8 cellular contexts compared by ENCODE assay signal in the genomic region with DNA sequence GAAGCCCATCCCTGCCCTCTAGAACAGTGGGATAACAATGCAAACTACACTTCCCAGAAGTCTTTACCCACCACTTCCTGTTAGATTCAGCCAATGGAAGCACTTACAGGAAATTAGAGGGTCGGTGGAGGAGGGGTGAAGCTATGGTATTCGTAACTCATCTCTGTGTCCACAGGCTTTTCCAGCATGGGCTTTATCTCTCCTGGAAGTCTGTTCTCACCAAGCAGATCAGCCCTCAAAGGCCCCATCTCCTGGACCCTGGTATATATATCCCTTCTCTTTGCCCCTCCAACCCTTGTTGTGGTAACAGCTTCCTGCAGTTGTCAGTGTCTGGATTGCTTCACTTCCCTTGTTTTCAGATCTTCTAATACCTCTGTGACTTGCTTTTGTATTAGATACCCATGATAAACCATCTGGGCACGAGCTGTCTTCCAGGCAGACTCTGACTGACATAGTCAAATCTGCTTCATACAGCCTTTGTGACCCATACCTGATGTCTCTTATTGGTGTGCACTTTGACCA.
DNase-seq lines count a peak whose midpoint lies in the region; ATAC-seq lines count a peak whose summit lies in the region.

No MANE protein-coding gene starts in this region.

- ATAC-seq in GM21423 (IDR thresholded peaks at IDR 0.05; ENCODE audit: unreplicated experiment) = peak; percentile 71
- ATAC-seq in HG02840 (IDR thresholded peaks at IDR 0.05; ENCODE audit: low FRiP score, unreplicated experiment) = no peak

- no peaks in the 10 kb centered on the region for H3K9me3 Mint-ChIP-seq in activated T-cell treated with anti-CD3 and anti-CD28 coated beads, Interleukin-2, amount 50 U/mL, for 24 hours

- H3K27ac Mint-ChIP-seq in activated T-cell treated with anti-CD3 and anti-CD28 coated beads, Interleukin-2, amount 50 U/mL, for 24 hours = peak overlapping the region; percentile 89

- DNase-seq in DMS153 (lab: John Stamatoyannopoulos, UW) (peak; percentile 58), NCI-H1092 (lab: John Stamatoyannopoulos, UW) (peak; percentile 45), hippocampal formation (lab: John Stamatoyannopoulos, UW) (peak; percentile 58 to 84), retina (peak; percentile 75), HuH-7.5 (ENCODE audit: low spot score) (no peak)
- DNase-seq in activated T-cell treated with anti-CD3 and anti-CD28 coated beads, Interleukin-2, amount 50 U/mL, for 24 hours = peak; percentile 47

- no peaks in the 10 kb centered on the region for H3K27me3 Mint-ChIP-seq in activated T-cell treated with anti-CD3 and anti-CD28 coated beads, Interleukin-2, amount 50 U/mL, for 24 hours

- H3K36me3 Mint-ChIP-seq in activated T-cell treated with anti-CD3 and anti-CD28 coated beads, Interleukin-2, amount 50 U/mL, for 24 hours (ENCODE audit: low read depth) = no peaks in the 10 kb centered on the region

- peaks cover 11% of the 10 kb centered on the region for H3K4me1 Mint-ChIP-seq in activated T-cell treated with anti-CD3 and anti-CD28 coated beads, Interleukin-2, amount 50 U/mL, for 24 hours (ENCODE audit: low read depth)

- peak overlapping the region; percentile 76 for H3K4me3 Mint-ChIP-seq in activated T-cell treated with anti-CD3 and anti-CD28 coated beads, Interleukin-2, amount 50 U/mL, for 24 hours
